13 cellular contexts compared by ENCODE assay signal in genomic region chr7:41731486-41732278, GRCh38. TPM values are rescaled to one million over a fixed set of nuclear protein-coding genes. Genes with fewer than 3 reads are reported as not detected.
DNase-seq lines count a peak whose midpoint lies in the region; ATAC-seq and TF ChIP-seq lines count a peak whose summit lies in the region.
"Had no signal": no experiment of that assay in that cellular context is flagged by ENCODE, and none has a peak within 500 bp of the region (broad histone marks: within the 10 kb centered on the region; RNA-seq: fewer than 3 reads in every experiment).

No MANE protein-coding gene starts in this region.

- H3T11ph ChIP-seq in H9 (ENCODE audit: low read length), result no peak overlapping the region

- no peaks in the 10 kb centered on the region for H3K79me2 ChIP-seq in OCI-LY7 (ENCODE audit: insufficient read depth, low read depth, low read length)
- H3K79me2 ChIP-seq in H9 (ENCODE audit: insufficient read depth, low read length), result no peaks in the 10 kb centered on the region

- H3K4me1 ChIP-seq in OCI-LY7 (ENCODE audit: insufficient read depth, low read length, poor library complexity, severe bottlenecking) (no peaks in the 10 kb centered on the region), H9 (ENCODE audit: insufficient read depth, low read length) (no peaks in the 10 kb centered on the region)
- H3K4me1 ChIP-seq: thyroid gland had no signal

- peaks cover 4% of the 10 kb centered on the region for H3K27me3 Mint-ChIP-seq in memory B cell
- H3K27me3 Mint-ChIP-seq in H9 (ENCODE audit: low read depth), result no peaks in the 10 kb centered on the region; the same call in 1 of the 2 replicates
- peaks cover 10% of the 10 kb centered on the region for H3K27me3 Mint-ChIP-seq in activated naive CD8-positive, alpha-beta T cell treated with anti-CD3 and anti-CD28 coated beads, Interleukin-2, amount 50 U/mL, for 24 hours

- H2BK120ac ChIP-seq in H9 (ENCODE audit: low read depth, low read length, poor library complexity, severe bottlenecking), result no peak overlapping the region

- H3K36me3 Mint-ChIP-seq in memory B cell (no peaks in the 10 kb centered on the region), H9 (ENCODE audit: insufficient read depth in 1 of 3, low read depth in 3 of 3) (no peaks in the 10 kb centered on the region)
- no peaks in the 10 kb centered on the region for H3K36me3 Mint-ChIP-seq in activated naive CD8-positive, alpha-beta T cell treated with anti-CD3 and anti-CD28 coated beads, Interleukin-2, amount 50 U/mL, for 24 hours (ENCODE audit: low read depth)

- intact Hi-C loops in OCI-LY7 (cut with micrococcal nuclease; ENCODE audit: unreplicated experiment), result loop anchor here (5.0 kb wide), 1 partner anchor 1404 kb away; no protein-coding TSS in a partner anchor

- no peak overlapping the region for H2BK12ac ChIP-seq in H9 (ENCODE audit: insufficient read length, low read depth, low read length)

- POLR2A ChIA-PET in OCI-LY7 (lab: Charles Lee), result interaction anchor here (0.6 kb wide), 1 partner anchor 37 kb away, joined by 3 read pairs; no protein-coding TSS in a partner anchor

- CTCF ChIA-PET in OCI-LY7 (lab: Charles Lee; ENCODE audit: unreplicated experiment), result no interaction called here

- no peak overlapping the region for H4K5ac ChIP-seq in H9 (ENCODE audit: insufficient read length, low read depth, low read length)

- H3K4me1 Mint-ChIP-seq in memory B cell, result peaks cover 12% of the 10 kb centered on the region
- H3K4me1 Mint-ChIP-seq in H9, result peaks cover 12 to 17% of the 10 kb centered on the region in 2 experiments
- peaks cover 12% of the 10 kb centered on the region for H3K4me1 Mint-ChIP-seq in activated naive CD8-positive, alpha-beta T cell treated with anti-CD3 and anti-CD28 coated beads, Interleukin-2, amount 50 U/mL, for 24 hours

- H3K4me3 Mint-ChIP-seq in memory B cell (no peak overlapping the region), H9 (no peak overlapping the region)
- no peak overlapping the region for H3K4me3 Mint-ChIP-seq in activated naive CD8-positive, alpha-beta T cell treated with anti-CD3 and anti-CD28 coated beads, Interleukin-2, amount 50 U/mL, for 24 hours

- no peak overlapping the region for H3K23ac ChIP-seq in H9 (ENCODE audit: insufficient read length, low read depth, low read length)

- TF ChIP-seq CTCF in OCI-LY7 (conservative IDR thresholded peaks at IDR 0.05; ENCODE audit: low read length), result no peak
- no peak for TF ChIP-seq CTCF in H9 (conservative IDR thresholded peaks at IDR 0.05)

- no peak overlapping the region for H3K4ac ChIP-seq in H9 (ENCODE audit: low read depth, low read length)

- H3K36me3 ChIP-seq in OCI-LY7 (ENCODE audit: insufficient read depth, low read length), result no peaks in the 10 kb centered on the region
- H3K36me3 ChIP-seq: thyroid gland had no signal

- no peak overlapping the region for H2BK20ac ChIP-seq in H9 (ENCODE audit: low read depth, low read length, poor library complexity, severe bottlenecking)

- no peak overlapping the region for H2AK5ac ChIP-seq in H9 (ENCODE audit: insufficient read length, low read length)

- H3K27me3 ChIP-seq in H9 (ENCODE audit: insufficient read depth, low read length), result no peaks in the 10 kb centered on the region
- H3K27me3 ChIP-seq: thyroid gland had no signal

- ATAC-seq in GM18861 (IDR thresholded peaks at IDR 0.05; ENCODE audit: unreplicated experiment) (peak; percentile 96), GM21737 (IDR thresholded peaks at IDR 0.05; ENCODE audit: unreplicated experiment) (peak; percentile 94), HG03457 (IDR thresholded peaks at IDR 0.05; ENCODE audit: unreplicated experiment) (peak; percentile 93), memory B cell (ENCODE audit: low read depth) (peak; percentile 80)
- no peak for ATAC-seq in activated naive CD8-positive, alpha-beta T cell treated with anti-CD3 and anti-CD28 coated beads, Interleukin-2, amount 50 U/mL, for 24 hours
- ATAC-seq: K562 had no signal

- no peak overlapping the region for H3K14ac ChIP-seq in H9 (ENCODE audit: insufficient read depth, low read length)

- no peak overlapping the region for H3K4me3 ChIP-seq in OCI-LY7 (ENCODE audit: low read depth, low read length, poor library complexity, severe bottlenecking)
- H3K4me3 ChIP-seq: K562, SK-N-MC, thyroid gland had no signal

- H3K9me3 Mint-ChIP-seq in memory B cell (no peaks in the 10 kb centered on the region), H9 (no peaks in the 10 kb centered on the region)
- peaks cover 8% of the 10 kb centered on the region for H3K9me3 Mint-ChIP-seq in activated naive CD8-positive, alpha-beta T cell treated with anti-CD3 and anti-CD28 coated beads, Interleukin-2, amount 50 U/mL, for 24 hours

- DNase-seq in memory B cell (ENCODE audit: low spot score in 2 of 2) (no peak), RPMI8226 (no peak), OCI-LY7 (ENCODE audit: low spot score) (no peak), H9 (no peak)
- no peak for DNase-seq in activated naive CD8-positive, alpha-beta T cell treated with anti-CD3 and anti-CD28 coated beads, Interleukin-2, amount 50 U/mL, for 24 hours
- DNase-seq: DMS79; stimulated activated CD4-positive, alpha-beta T cell treated with anti-CD3 and anti-CD28 coated beads, Interleukin-12 subunit alpha, Interleukin-12 subunit beta, amount 100 ng/mL, for 4 hours; thyroid gland had no signal

- no TSS peak for BruUV-seq in OCI-LY7 (replicated peaks; lab: Mats Ljungman, UMichigan)

- H4K20me1 ChIP-seq in OCI-LY7 (ENCODE audit: insufficient read depth, low read length) (no peaks in the 10 kb centered on the region), H9 (ENCODE audit: control insufficient read depth, insufficient read depth, insufficient read length) (no peaks in the 10 kb centered on the region)

- no peak overlapping the region for H2BK5ac ChIP-seq in H9 (ENCODE audit: insufficient read length, low read length)

- WGBS in H9 (ENCODE audit: extremely low coverage, insufficient read length, low lambda C conversion rate), result no CpG with 5 or more reads among the region's 6 CpGs

- H4K91ac ChIP-seq in H9 (ENCODE audit: insufficient read length, low read depth, low read length), result no peak overlapping the region

- no peak overlapping the region for H3K27ac ChIP-seq in OCI-LY7 (ENCODE audit: low read depth, low read length, poor library complexity, severe bottlenecking)
- no peak overlapping the region for H3K27ac ChIP-seq in H9 (ENCODE audit: insufficient read length, low read depth, low read length)
- H3K27ac ChIP-seq: SK-N-MC, thyroid gland had no signal

- H3K9me3 ChIP-seq in OCI-LY7 (ENCODE audit: low read length) (no peaks in the 10 kb centered on the region), H9 (ENCODE audit: control insufficient read depth, low read depth, low read length) (no peaks in the 10 kb centered on the region)
- H3K9me3 ChIP-seq: thyroid gland had no signal

- no peaks in the 10 kb centered on the region for H3K9me2 ChIP-seq in OCI-LY7 (ENCODE audit: insufficient read depth, low read length)

- H3K23me2 ChIP-seq in H9 (ENCODE audit: insufficient read length, low read depth, low read length, poor library complexity, severe bottlenecking), result no peaks in the 10 kb centered on the region

- H3K27ac Mint-ChIP-seq in memory B cell, result no peak overlapping the region
- H3K27ac Mint-ChIP-seq in H9, result no peak overlapping the region
- no peak overlapping the region for H3K27ac Mint-ChIP-seq in activated naive CD8-positive, alpha-beta T cell treated with anti-CD3 and anti-CD28 coated beads, Interleukin-2, amount 50 U/mL, for 24 hours

- H4K8ac ChIP-seq in H9 (replicated peaks; ENCODE audit: insufficient read length, low read depth, low read length), result no peak overlapping the region

- H2AFZ ChIP-seq in OCI-LY7 (ENCODE audit: low read length), result no peak overlapping the region
- no peak overlapping the region for H2AFZ ChIP-seq in H9 (ENCODE audit: low read length)

- no peak overlapping the region for H3K56ac ChIP-seq in H9 (ENCODE audit: insufficient read length, low read depth, low read length)

- H3K79me1 ChIP-seq in H9 (ENCODE audit: insufficient read depth, low read depth, low read length, poor library complexity, severe bottlenecking), result no peaks in the 10 kb centered on the region

- H3K4me2 ChIP-seq in OCI-LY7 (ENCODE audit: low read length), result no peak overlapping the region
- H3K4me2 ChIP-seq in H9 (ENCODE audit: insufficient read depth, insufficient read length, low read length), result no peak overlapping the region

- no peak overlapping the region for H2BK15ac ChIP-seq in H9 (ENCODE audit: low read depth, low read length)

- no peak overlapping the region for H3K18ac ChIP-seq in H9 (ENCODE audit: insufficient read length, low read depth, low read length)

- no peak overlapping the region for H3K9ac ChIP-seq in H9 (ENCODE audit: extremely low read depth, insufficient read length, low read length)

RNA-seq across cellular contexts. Expression of gene INHBA, which starts 28.8 kb away (rescaled TPM):
- total RNA-seq in OCI-LY7 (2014; rRNA removed; shearing (Covaris generic)), result not detected in 2 replicates
- total RNA-seq in OCI-LY7 (2022), result not detected in 2 replicates
- total RNA-seq in H9 (2021), result 1.6 and 1.7 TPM in 2 replicates
